In genomic region chr7:134645478-134645877, GRCh38 we compare ENCODE assay signal across 12 cellular contexts. TPM values are rescaled to one million over a fixed set of nuclear protein-coding genes. Genes with fewer than 3 reads are reported as not detected.
DNase-seq lines count a peak whose midpoint lies in the region; ATAC-seq, FAIRE-seq and TF ChIP-seq lines count a peak whose summit lies in the region.
"Had no signal": no experiment of that assay in that cellular context is flagged by ENCODE, and none has a peak within 500 bp of the region (broad histone marks: within the 10 kb centered on the region; RNA-seq: fewer than 3 reads in every experiment).

No MANE protein-coding gene starts in this region.

- H3K79me2 ChIP-seq in MM.1S (ENCODE audit: low read length) (peaks cover 13% of the 10 kb centered on the region), endothelial cell of umbilical vein (ENCODE audit: control insufficient read depth, insufficient read depth, low read length) (peaks cover 34% of the 10 kb centered on the region), neural progenitor cell (ENCODE audit: low read depth) (peaks cover 25% of the 10 kb centered on the region)

- H3K4me3 ChIP-seq in AG10803 (ENCODE audit: low read length) (peak overlapping the region; percentile 77), MM.1S (ENCODE audit: low read length) (peak overlapping the region; percentile 78), endothelial cell of umbilical vein (replicated peaks in 1 of 3; ENCODE audit: insufficient read depth in 1 of 3, low read depth in 1 of 3, low read length in 3 of 3) (peak overlapping the region in 1 of 3 experiments; percentile 76), neural progenitor cell (peak overlapping the region; percentile 78)

- TF ChIP-seq CTCF in AG10803 (conservative IDR thresholded peaks at IDR 0.05; ENCODE audit: low read length) = no peak
- no peak for TF ChIP-seq CTCF in MM.1S (IDR thresholded peaks at IDR 0.05; ENCODE audit: low read length)
- no peak for TF ChIP-seq CTCF in endothelial cell of umbilical vein (IDR thresholded peaks at IDR 0.05; ENCODE audit: extremely low read depth in 1 of 2, insufficient read depth in 1 of 2, low read depth in 1 of 2, low read length in 2 of 2)
- TF ChIP-seq CTCF in neural progenitor cell (IDR thresholded peaks at IDR 0.05) = no peak
- no peak for TF ChIP-seq CTCF in WTC11 (IDR thresholded peaks at IDR 0.05)

- H3K4me1 Mint-ChIP-seq in neural progenitor cell (peaks cover 5% of the 10 kb centered on the region), WTC11 (no peaks in the 10 kb centered on the region)
- peaks cover 48% of the 10 kb centered on the region for H3K4me1 Mint-ChIP-seq in activated T-helper 1 cell treated with anti-CD3 and anti-CD28 coated beads, Interleukin-12 subunit alpha, Interleukin-12 subunit beta, Interleukin-2, Interleukin-4 antibody, amounts not matched to agents 30 ng/mL and 10 ng/mL and 1 ng/mL, durations not matched to agents 14 hours and 24 hours and 36 hours (ENCODE audit: low read depth)

- intact Hi-C loops in endothelial cell of umbilical vein (cut with micrococcal nuclease) = no loop called here
- intact Hi-C loops in activated T-helper 1 cell treated with anti-CD3 and anti-CD28 coated beads, Interleukin-12 subunit alpha, Interleukin-12 subunit beta, Interleukin-2, Interleukin-4 antibody, amounts not matched to agents 30 ng/mL and 10 ng/mL and 1 ng/mL, durations not matched to agents 14 hours and 24 hours and 36 hours (cut with micrococcal nuclease) = loop anchor here (5.0 kb wide), 3 partner anchors 222 to 1563 kb away; partner anchors contain the start of genes CHCHD3 and EXOC4

- H3K27me3 ChIP-seq in MM.1S (replicated peaks; ENCODE audit: insufficient read depth, low read length) = no peaks in the 10 kb centered on the region
- no peaks in the 10 kb centered on the region for H3K27me3 ChIP-seq in endothelial cell of umbilical vein (ENCODE audit: control insufficient read depth in 2 of 2, insufficient read depth in 2 of 2, low read length in 2 of 2)
- no peaks in the 10 kb centered on the region for H3K27me3 ChIP-seq in neural progenitor cell

- no TSS peak for BruUV-seq in endothelial cell of umbilical vein (replicated peaks; lab: Mats Ljungman, UMichigan)

- H3K9ac ChIP-seq in MM.1S (ENCODE audit: low read length) = peak overlapping the region; percentile 69; the same call in 1 of the 2 replicates
- peak overlapping the region; percentile 94 for H3K9ac ChIP-seq in endothelial cell of umbilical vein (replicated peaks; ENCODE audit: extremely low read depth, insufficient read depth, low read length)
- peak overlapping the region; percentile 73 for H3K9ac ChIP-seq in neural progenitor cell

- no peak for FAIRE-seq in endothelial cell of umbilical vein (lab: Jason Lieb, UNC)

- peaks cover 4% of the 10 kb centered on the region for H3K36me3 Mint-ChIP-seq in neural progenitor cell
- no peaks in the 10 kb centered on the region for H3K36me3 Mint-ChIP-seq in WTC11
- peaks cover 14% of the 10 kb centered on the region for H3K36me3 Mint-ChIP-seq in activated T-helper 1 cell treated with anti-CD3 and anti-CD28 coated beads, Interleukin-12 subunit alpha, Interleukin-12 subunit beta, Interleukin-2, Interleukin-4 antibody, amounts not matched to agents 30 ng/mL and 10 ng/mL and 1 ng/mL, durations not matched to agents 14 hours and 24 hours and 36 hours (ENCODE audit: low read depth)

- H3K4me2 ChIP-seq in MM.1S (ENCODE audit: low read depth, low read length) (peak overlapping the region; percentile 54), endothelial cell of umbilical vein (ENCODE audit: insufficient read depth, low read length) (peak overlapping the region; percentile 88), neural progenitor cell (peak overlapping the region; percentile 81)

- H2AFZ ChIP-seq in MM.1S (ENCODE audit: low read length) (peak overlapping the region; percentile 58), endothelial cell of umbilical vein (ENCODE audit: low read depth, low read length) (no peak overlapping the region), neural progenitor cell (replicated peaks) (no peak overlapping the region)

- dilution Hi-C loops in endothelial cell of umbilical vein (cut with MboI; ENCODE audit: extremely low pct_ligation_motif_present, low sequenced_read_pairs) = no loop called here

- H3F3A ChIP-seq in MM.1S (ENCODE audit: insufficient read depth, low read length) (peaks cover 15% of the 10 kb centered on the region), neural progenitor cell (ENCODE audit: low read depth) (no peaks in the 10 kb centered on the region)

- ATAC-seq in WTC11 (no peak), HG03565 (IDR thresholded peaks at IDR 0.05; ENCODE audit: unreplicated experiment) (no peak)

- H3K36me3 ChIP-seq in MM.1S (replicated peaks; ENCODE audit: insufficient read depth, low read length) (no peaks in the 10 kb centered on the region), endothelial cell of umbilical vein (ENCODE audit: control insufficient read depth in 2 of 2, extremely low read depth in 1 of 2, insufficient read depth in 2 of 2, low read length in 2 of 2) (no peaks in the 10 kb centered on the region), neural progenitor cell (no peaks in the 10 kb centered on the region)

- H3K4me1 ChIP-seq in MM.1S (ENCODE audit: low read length) (0 out of 2 replicates have a peak, but pooled peaks cover 5% of the 10 kb centered on the region), endothelial cell of umbilical vein (ENCODE audit: control insufficient read depth, extremely low read depth, insufficient read depth, low read length) (peaks cover 11% of the 10 kb centered on the region), neural progenitor cell (peaks cover 5% of the 10 kb centered on the region)

- H3K27me3 Mint-ChIP-seq in neural progenitor cell (ENCODE audit: insufficient read depth, low read depth) (peaks cover 3% of the 10 kb centered on the region), WTC11 (ENCODE audit: low read depth) (peaks cover 12% of the 10 kb centered on the region)
- H3K27me3 Mint-ChIP-seq in activated T-helper 1 cell treated with anti-CD3 and anti-CD28 coated beads, Interleukin-12 subunit alpha, Interleukin-12 subunit beta, Interleukin-2, Interleukin-4 antibody, amounts not matched to agents 30 ng/mL and 10 ng/mL and 1 ng/mL, durations not matched to agents 14 hours and 24 hours and 36 hours (ENCODE audit: insufficient read depth) = no peaks in the 10 kb centered on the region
- H3K27me3 Mint-ChIP-seq: activated CD4-positive, alpha-beta T cell treated with anti-CD3 and anti-CD28 coated beads, Interleukin-2, amount 10 ng/mL, durations not matched to agents 24 days and 14 days; central memory CD8-positive, alpha-beta T cell; memory B cell had no signal

- peak; percentile 4 for TF ChIP-seq POLR2A in endothelial cell of umbilical vein (IDR thresholded peaks at IDR 0.05; ENCODE audit: low read depth, low read length)

- H3K9me3 Mint-ChIP-seq in neural progenitor cell (no peaks in the 10 kb centered on the region), WTC11 (peaks cover 9% of the 10 kb centered on the region)
- H3K9me3 Mint-ChIP-seq in activated T-helper 1 cell treated with anti-CD3 and anti-CD28 coated beads, Interleukin-12 subunit alpha, Interleukin-12 subunit beta, Interleukin-2, Interleukin-4 antibody, amounts not matched to agents 30 ng/mL and 10 ng/mL and 1 ng/mL, durations not matched to agents 14 hours and 24 hours and 36 hours = peaks cover 12% of the 10 kb centered on the region
- H3K9me3 Mint-ChIP-seq: central memory CD8-positive, alpha-beta T cell had no signal

- POLR2A ChIA-PET in endothelial cell of umbilical vein (lab: Charles Lee) = interaction anchor here (0.9 to 1.9 kb wide), 3 partner anchors 10 to 24 kb away, joined by 3 to 8 read pairs (median 4); no protein-coding TSS in a partner anchor
- POLR2A ChIA-PET in WTC11 (lab: Charles Lee) = interaction anchor here (1.1 kb wide), 1 partner anchor 47 kb away, joined by 3 read pairs; no protein-coding TSS in a partner anchor

- no peak overlapping the region for H3K27ac ChIP-seq in MM.1S (ENCODE audit: low read length)
- H3K27ac ChIP-seq in endothelial cell of umbilical vein (ENCODE audit: insufficient read depth, low read depth, low read length) = peak overlapping the region; percentile 70
- H3K27ac ChIP-seq in neural progenitor cell = no peak overlapping the region

- H4K20me1 ChIP-seq in MM.1S (ENCODE audit: insufficient read depth, low read length) (no peaks in the 10 kb centered on the region), endothelial cell of umbilical vein (replicated peaks; ENCODE audit: control insufficient read depth, extremely low read depth, insufficient read depth, low read length) (no peaks in the 10 kb centered on the region), neural progenitor cell (ENCODE audit: low read depth) (no peaks in the 10 kb centered on the region)

- H3K9me3 ChIP-seq in MM.1S (replicated peaks; ENCODE audit: insufficient read depth, low read length) (no peaks in the 10 kb centered on the region), endothelial cell of umbilical vein (replicated peaks; ENCODE audit: control insufficient read depth, insufficient read depth, low read length) (no peaks in the 10 kb centered on the region), neural progenitor cell (ENCODE audit: low read depth) (no peaks in the 10 kb centered on the region)

- H3K9me1 ChIP-seq in endothelial cell of umbilical vein (replicated peaks; ENCODE audit: control insufficient read depth, extremely low read depth, insufficient read depth, low read length) = no peaks in the 10 kb centered on the region

- no peak overlapping the region for H3K4me3 Mint-ChIP-seq in neural progenitor cell
- H3K4me3 Mint-ChIP-seq in WTC11 = no peak overlapping the region
- H3K4me3 Mint-ChIP-seq in activated T-helper 1 cell treated with anti-CD3 and anti-CD28 coated beads, Interleukin-12 subunit alpha, Interleukin-12 subunit beta, Interleukin-2, Interleukin-4 antibody, amounts not matched to agents 30 ng/mL and 10 ng/mL and 1 ng/mL, durations not matched to agents 14 hours and 24 hours and 36 hours = no peak overlapping the region
- H3K4me3 Mint-ChIP-seq: activated CD4-positive, alpha-beta T cell treated with anti-CD3 and anti-CD28 coated beads, Interleukin-2, amount 10 ng/mL, durations not matched to agents 24 days and 14 days; central memory CD8-positive, alpha-beta T cell; memory B cell had no signal

- CTCF ChIA-PET in endothelial cell of umbilical vein (lab: Charles Lee) = interaction anchor here (0.8 to 5.9 kb wide), 8 partner anchors 12 to 98 kb away, joined by 3 to 60 read pairs (median 4); no protein-coding TSS in a partner anchor
- CTCF ChIA-PET in WTC11 (lab: Charles Lee) = interaction anchor here (1.1 to 1.7 kb wide), 5 partner anchors 12 to 341 kb away, joined by 3 to 7 read pairs (median 4); partner anchors contain the start of gene AGBL3

- DNase-seq in AG10803 (ENCODE audit: low read depth) (no peak), MM.1S (no peak), endothelial cell of umbilical vein (ENCODE audit: low read depth, low spot score) (no peak), neural progenitor cell (ENCODE audit: low spot score) (peak; percentile 12), WTC11 (ENCODE audit: low spot score) (no peak), NCI-H82 treated with DMSO at 0.1 percent for 48 hours (lab: John Stamatoyannopoulos, UW; ENCODE audit: unreplicated experiment) (no peak)
- no peak for DNase-seq in activated T-helper 1 cell treated with anti-CD3 and anti-CD28 coated beads, Interleukin-12 subunit alpha, Interleukin-12 subunit beta, Interleukin-2, Interleukin-4 antibody, amounts not matched to agents 30 ng/mL and 10 ng/mL and 1 ng/mL, durations not matched to agents 14 hours and 24 hours and 36 hours (ENCODE audit: low spot score)
- DNase-seq: NCI-H526 had no signal

- H3K27ac Mint-ChIP-seq in neural progenitor cell = no peak overlapping the region
- H3K27ac Mint-ChIP-seq in WTC11 = no peak overlapping the region
- H3K27ac Mint-ChIP-seq in activated T-helper 1 cell treated with anti-CD3 and anti-CD28 coated beads, Interleukin-12 subunit alpha, Interleukin-12 subunit beta, Interleukin-2, Interleukin-4 antibody, amounts not matched to agents 30 ng/mL and 10 ng/mL and 1 ng/mL, durations not matched to agents 14 hours and 24 hours and 36 hours = no peak overlapping the region
- H3K27ac Mint-ChIP-seq: activated CD4-positive, alpha-beta T cell treated with anti-CD3 and anti-CD28 coated beads, Interleukin-2, amount 10 ng/mL, durations not matched to agents 24 days and 14 days; memory B cell had no signal

- H3K9me2 ChIP-seq in MM.1S (replicated peaks; ENCODE audit: insufficient read depth, low read length) = no peaks in the 10 kb centered on the region

RNA-seq across cellular contexts. Expression of gene BPGM, which starts 1.2 kb away (rescaled TPM):
- total RNA-seq in endothelial cell of umbilical vein = 28.3 and 44.4 TPM in 2 replicates
- polyA plus RNA-seq in endothelial cell of umbilical vein = 18.9 and 24.2 TPM in 2 replicates
- polyA plus RNA-seq in endothelial cell of umbilical vein (2011; cell fraction: cytosol; rRNA removed) = 35.6 and 36.7 TPM in 2 replicates
- polyA plus RNA-seq in endothelial cell of umbilical vein (2011; cell fraction: nucleus; rRNA removed) = 24.4 and 31.7 TPM in 2 replicates
- 62.5 and 70.6 TPM in 2 replicates for polyA plus RNA-seq in endothelial cell of umbilical vein (2012)
- 24.6 and 27.8 TPM in 2 replicates for polyA minus RNA-seq in endothelial cell of umbilical vein
- polyA minus RNA-seq in endothelial cell of umbilical vein (2011; cell fraction: cytosol; rRNA and poly(A)+ RNA removed) = 3.1 TPM
- polyA minus RNA-seq in endothelial cell of umbilical vein (2011; cell fraction: nucleus; rRNA and poly(A)+ RNA removed) = 25.4 and 28.9 TPM in 2 replicates
- total RNA-seq in neural progenitor cell (ENCODE audit: low replicate concordance) = 25.5 and 49.7 TPM in 2 replicates
- total RNA-seq in WTC11 (2021) = 12.5 to 15.6 TPM (median 14.6 TPM) in 3 replicates
- 23.8 and 25.3 TPM in 2 replicates for total RNA-seq in activated T-helper 1 cell treated with anti-CD3 and anti-CD28 coated beads, Interleukin-12 subunit alpha, Interleukin-12 subunit beta, Interleukin-2, Interleukin-4 antibody, amounts not matched to agents 30 ng/mL and 10 ng/mL and 1 ng/mL, durations not matched to agents 14 hours and 24 hours and 36 hours
